Comparison of ENCODE assay signal across 10 cellular contexts in genomic region chr1:151188667-151189066, GRCh38. TPM values are rescaled to one million over a fixed set of nuclear protein-coding genes. Genes with fewer than 3 reads are reported as not detected.
DNase-seq lines count a peak whose midpoint lies in the region; ATAC-seq and TF ChIP-seq lines count a peak whose summit lies in the region.
"Not testable (repeated sequence)": the region's sequence is repeated elsewhere in the genome, so short reads cannot be mapped to it uniquely, and the experiment has no call there.
"Had no signal": no experiment of that assay in that cellular context is flagged by ENCODE, and none has a peak within 500 bp of the region (broad histone marks: within the 10 kb centered on the region; RNA-seq: fewer than 3 reads in every experiment).

No MANE protein-coding gene starts in this region.

- CTCF ChIA-PET in PC-9 (lab: Charles Lee): interaction anchor here (0.6 to 0.7 kb wide), 2 partner anchors 70 to 111 kb away, joined by 3 to 4 read pairs; no protein-coding TSS in a partner anchor

- not testable (repeated sequence) for H4K20me1 ChIP-seq in GM23338 (replicated peaks; ENCODE audit: insufficient read depth); PC-9 (ENCODE audit: insufficient read depth)

- not testable (repeated sequence) for H3K27ac ChIP-seq in ACC112 (ENCODE audit: low read depth, low read length); GM23338 (ENCODE audit: low read depth); PC-9; muscle layer of duodenum (ENCODE audit: low read length)
- H3K27ac ChIP-seq in cardiac muscle cell: peak overlapping the region; percentile 93

- DNase-seq in GM23338 (ENCODE audit: low spot score); PC-9; activated T-cell treated with anti-CD3 and anti-CD28 coated beads, Interleukin-2, amount 50 U/mL, for 4 hours; chondrocyte (ENCODE audit: low spot score); cardiac muscle cell (ENCODE audit: low read depth in 1 of 2, low spot score in 1 of 2): not testable (repeated sequence)

- H3K27me3 ChIP-seq in ACC112 (ENCODE audit: insufficient read depth, low read length); GM23338 (ENCODE audit: insufficient read depth); PC-9 (ENCODE audit: insufficient read depth, low read depth); cardiac muscle cell; muscle layer of duodenum (ENCODE audit: low read depth, low read length); skeletal muscle satellite cell (ENCODE audit: control insufficient read depth, insufficient read depth, low read length): not testable (repeated sequence)

- not testable (repeated sequence) for H3K9me3 ChIP-seq in PC-9 (ENCODE audit: insufficient read depth, low read depth); cardiac muscle cell (ENCODE audit: low read depth); muscle layer of duodenum (ENCODE audit: control insufficient read depth in 1 of 2, low read length in 2 of 2); skeletal muscle satellite cell (replicated peaks; ENCODE audit: low read length)

- not testable (repeated sequence) for H3K36me3 ChIP-seq in ACC112 (ENCODE audit: insufficient read depth, low read length); cardiac muscle cell
- H3K36me3 ChIP-seq in GM23338 (ENCODE audit: insufficient read depth) (peaks cover 22% of the 10 kb centered on the region), PC-9 (ENCODE audit: low read depth) (peaks cover 15% of the 10 kb centered on the region; the same call in 1 of the 2 replicates), muscle layer of duodenum (ENCODE audit: control insufficient read depth in 1 of 2, insufficient read depth in 2 of 2, low read length in 2 of 2) (peaks cover 14 to 16% of the 10 kb centered on the region in 2 donors), skeletal muscle satellite cell (ENCODE audit: insufficient read depth, low read length) (peaks cover 22% of the 10 kb centered on the region)

- H3K4me3 Mint-ChIP-seq in GM23338: peak overlapping the region; percentile 99
- H3K4me3 Mint-ChIP-seq in activated T-cell treated with anti-CD3 and anti-CD28 coated beads, Interleukin-2, amount 50 U/mL, for 4 hours: peak overlapping the region; percentile 96
- peak overlapping the region; percentile 99 for H3K4me3 Mint-ChIP-seq in chondrocyte (ENCODE audit: unreplicated experiment)

- H3K36me3 Mint-ChIP-seq in GM23338 (ENCODE audit: low read depth) (peaks cover 24% of the 10 kb centered on the region), chondrocyte (ENCODE audit: low read depth) (peaks cover 11% of the 10 kb centered on the region)
- H3K36me3 Mint-ChIP-seq in activated T-cell treated with anti-CD3 and anti-CD28 coated beads, Interleukin-2, amount 50 U/mL, for 4 hours (ENCODE audit: insufficient read depth): not testable (repeated sequence)

- H2AFZ ChIP-seq in ACC112 (ENCODE audit: low read length, unreplicated experiment); GM23338; PC-9: not testable (repeated sequence)

- H3K27ac Mint-ChIP-seq in GM23338: not testable (repeated sequence)
- H3K27ac Mint-ChIP-seq in chondrocyte (ENCODE audit: unreplicated experiment): peak overlapping the region; percentile 54

- POLR2A ChIA-PET in PC-9 (lab: Charles Lee; ENCODE audit: unreplicated experiment): not testable (repeated sequence)

- not testable (repeated sequence) for H3F3A ChIP-seq in GM23338 (replicated peaks; ENCODE audit: low read depth)
- peaks cover 21% of the 10 kb centered on the region for H3F3A ChIP-seq in PC-9 (ENCODE audit: insufficient read depth, low read depth)

- not testable (repeated sequence) for H3K9me2 ChIP-seq in GM23338 (ENCODE audit: insufficient read depth); PC-9 (ENCODE audit: insufficient read depth)

- peak overlapping the region; percentile 96 for H3K4me3 ChIP-seq in ACC112 (ENCODE audit: low read depth, low read length)
- H3K4me3 ChIP-seq in GM23338: peak overlapping the region; percentile 74
- peak overlapping the region; percentile 71 for H3K4me3 ChIP-seq in PC-9
- H3K4me3 ChIP-seq in cardiac muscle cell: peak overlapping the region; percentile 84
- H3K4me3 ChIP-seq in muscle layer of duodenum (ENCODE audit: low read depth in 1 of 2, low read length in 2 of 2): peak overlapping the region; percentile 79 to 84
- peak overlapping the region; percentile 88 for H3K4me3 ChIP-seq in skeletal muscle satellite cell (ENCODE audit: low read length)

- H3K4me1 ChIP-seq in ACC112 (ENCODE audit: control insufficient read depth, insufficient read depth, low read length, unreplicated experiment) (peaks cover 11% of the 10 kb centered on the region), PC-9 (replicated peaks; ENCODE audit: insufficient read depth) (peaks cover 16% of the 10 kb centered on the region), muscle layer of duodenum (ENCODE audit: control insufficient read depth in 1 of 2, insufficient read depth in 2 of 2, low read length in 2 of 2) (peaks cover 4 to 15% of the 10 kb centered on the region in 2 donors), skeletal muscle satellite cell (ENCODE audit: control insufficient read depth, insufficient read depth, low read length) (peaks cover 14% of the 10 kb centered on the region)
- H3K4me1 ChIP-seq in GM23338 (ENCODE audit: insufficient read depth); cardiac muscle cell (ENCODE audit: low read depth): not testable (repeated sequence)

- not testable (repeated sequence) for BruUV-seq in PC-9 (replicated peaks; lab: Mats Ljungman, UMichigan)

- intact Hi-C loops in PC-9 (cut with micrococcal nuclease; ENCODE audit: unreplicated experiment): not testable (repeated sequence)

- H3K9me3 Mint-ChIP-seq in GM23338; activated T-cell treated with anti-CD3 and anti-CD28 coated beads, Interleukin-2, amount 50 U/mL, for 4 hours; chondrocyte (ENCODE audit: low read depth): not testable (repeated sequence)

- H3K79me2 ChIP-seq in ACC112 (ENCODE audit: control insufficient read depth, insufficient read depth, low read length, unreplicated experiment) (peaks cover 31% of the 10 kb centered on the region), GM23338 (replicated peaks; ENCODE audit: insufficient read depth) (peaks cover 39% of the 10 kb centered on the region), PC-9 (ENCODE audit: low read depth) (peaks cover 32% of the 10 kb centered on the region)

- not testable (repeated sequence) for ATAC-seq in GM23338; activated T-cell treated with anti-CD3 and anti-CD28 coated beads, Interleukin-2, amount 50 U/mL, for 4 hours

- peak overlapping the region; percentile 94 for H3K9ac ChIP-seq in skeletal muscle satellite cell (ENCODE audit: low read depth, low read length)

- not testable (repeated sequence) for TF ChIP-seq CTCF in GM23338 (conservative IDR thresholded peaks at IDR 0.05; ENCODE audit: low read depth in 2 of 2); PC-9 (conservative IDR thresholded peaks at IDR 0.05); chondrocyte (IDR thresholded peaks at IDR 0.05); cardiac muscle cell (IDR thresholded peaks at IDR 0.05; ENCODE audit: low read depth, low read length)

- H3K27me3 Mint-ChIP-seq in GM23338 (ENCODE audit: insufficient read depth, low read depth, poor library complexity); activated T-cell treated with anti-CD3 and anti-CD28 coated beads, Interleukin-2, amount 50 U/mL, for 4 hours (ENCODE audit: low read depth); chondrocyte (ENCODE audit: low read depth): not testable (repeated sequence)

- not testable (repeated sequence) for H3K4me1 Mint-ChIP-seq in GM23338
- peaks cover 23% of the 10 kb centered on the region for H3K4me1 Mint-ChIP-seq in activated T-cell treated with anti-CD3 and anti-CD28 coated beads, Interleukin-2, amount 50 U/mL, for 4 hours (ENCODE audit: low read depth)
- H3K4me1 Mint-ChIP-seq in chondrocyte (ENCODE audit: low read depth): peaks cover 29% of the 10 kb centered on the region

- peak overlapping the region; percentile 87 for H3K4me2 ChIP-seq in GM23338
- peak overlapping the region; percentile 83 for H3K4me2 ChIP-seq in PC-9
- H3K4me2 ChIP-seq in skeletal muscle satellite cell (ENCODE audit: low read length): peak overlapping the region; percentile 93

RNA-seq across cellular contexts. Expression of gene VPS72, which starts 1.3 kb away (rescaled TPM):
- 60.2 and 64.0 TPM in 2 replicates for total RNA-seq in GM23338 (2014; rRNA removed; shearing (Covaris generic))
- polyA plus RNA-seq in GM23338 (2016; fragmentation: Nextera tagmentation; extraction: Ambion mirVana): 90.3 and 95.3 TPM in 2 replicates
- total RNA-seq in PC-9 (2021): 63.9 and 72.5 TPM in 2 replicates
- total RNA-seq in activated T-cell treated with anti-CD3 and anti-CD28 coated beads, Interleukin-2, amount 50 U/mL, for 4 hours: 10 to 100 TPM; 72.5 to 81.9 (median 78.1) TPM
- total RNA-seq in chondrocyte: 40.4 to 70.5 TPM (median 64.0 TPM) in 3 replicates
- total RNA-seq in cardiac muscle cell: 47.5 and 60.0 TPM in 2 replicates
- 64.7 and 82.7 TPM in 2 replicates for polyA plus RNA-seq in cardiac muscle cell
- total RNA-seq in skeletal muscle satellite cell (2012; rRNA removed): 30.9 and 32.8 TPM in 2 replicates

RNA-seq across cellular contexts. Expression of gene PIP5K1A, which starts 9.7 kb away (rescaled TPM):
- 61.4 and 63.3 TPM in 2 replicates for total RNA-seq in GM23338 (2014; rRNA removed; shearing (Covaris generic))
- polyA plus RNA-seq in GM23338 (2016; fragmentation: Nextera tagmentation; extraction: Ambion mirVana) (23.2 and 31.4 TPM in 2 replicates), cardiac muscle cell (21.6 and 28.8 TPM in 2 replicates)
- total RNA-seq in PC-9 (2021) (69.7 and 76.4 TPM in 2 replicates), chondrocyte (72.8 to 89.9 TPM (median 80.0 TPM) in 3 replicates), cardiac muscle cell (36.4 and 91.3 TPM in 2 replicates)
- total RNA-seq in activated T-cell treated with anti-CD3 and anti-CD28 coated beads, Interleukin-2, amount 50 U/mL, for 4 hours: 100 to 1,000 TPM in 2 of 3 donors, 10 to 100 TPM in 1; 98.5 to 110 (median 100) TPM
- 35.2 and 46.6 TPM in 2 replicates for total RNA-seq in skeletal muscle satellite cell (2012; rRNA removed)

RNA-seq across cellular contexts. Expression of gene TMOD4, which starts 12.9 kb away (rescaled TPM):
- total RNA-seq in GM23338 (2014; rRNA removed; shearing (Covaris generic)): 1.3 TPM in 1 of 2 replicates, not detected in the other
- not detected in 2 replicates for polyA plus RNA-seq in GM23338 (2016; fragmentation: Nextera tagmentation; extraction: Ambion mirVana)
- total RNA-seq in PC-9 (2021): 1.2 TPM in 1 of 2 replicates, not detected in the other
- total RNA-seq in activated T-cell treated with anti-CD3 and anti-CD28 coated beads, Interleukin-2, amount 50 U/mL, for 4 hours: 1 to 10 TPM in 2 of 3 donors, under 1 TPM in 1; 0.52 to 2.9 (median 2.3) TPM
- total RNA-seq in chondrocyte: 0.60 to 1.9 TPM in 2 of 3 replicates, not detected in the other
- total RNA-seq in cardiac muscle cell: 0.48 TPM in 1 of 2 replicates, not detected in the other
- 0.44 TPM in 1 of 2 replicates, not detected in the other for polyA plus RNA-seq in cardiac muscle cell
- not detected in 2 replicates for total RNA-seq in skeletal muscle satellite cell (2012; rRNA removed)
- total RNA-seq: pulmonary artery endothelial cell, testis had no signal

RNA-seq across cellular contexts. Expression of gene SCNM1, which starts 22.7 kb away (rescaled TPM):
- 26.3 and 27.1 TPM in 2 replicates for total RNA-seq in GM23338 (2014; rRNA removed; shearing (Covaris generic))
- 88.9 and 92.3 TPM in 2 replicates for polyA plus RNA-seq in GM23338 (2016; fragmentation: Nextera tagmentation; extraction: Ambion mirVana)
- total RNA-seq in PC-9 (2021): 42.5 and 47.7 TPM in 2 replicates
- 10 to 100 TPM; 92.8 to 95.0 (median 93.3) TPM for total RNA-seq in activated T-cell treated with anti-CD3 and anti-CD28 coated beads, Interleukin-2, amount 50 U/mL, for 4 hours
- total RNA-seq in chondrocyte: 39.6 to 44.3 TPM (median 40.7 TPM) in 3 replicates
- total RNA-seq in cardiac muscle cell: 30.8 and 50.9 TPM in 2 replicates
- polyA plus RNA-seq in cardiac muscle cell: 66.5 and 80.7 TPM in 2 replicates
- 22.3 and 37.1 TPM in 2 replicates for total RNA-seq in skeletal muscle satellite cell (2012; rRNA removed)

RNA-seq across cellular contexts. Expression of gene LYSMD1, which starts 23.0 kb away (rescaled TPM):
- total RNA-seq in GM23338 (2014; rRNA removed; shearing (Covaris generic)): 5.7 and 6.4 TPM in 2 replicates
- polyA plus RNA-seq in GM23338 (2016; fragmentation: Nextera tagmentation; extraction: Ambion mirVana): 3.6 and 4.0 TPM in 2 replicates
- 7.6 and 12.8 TPM in 2 replicates for total RNA-seq in PC-9 (2021)
- total RNA-seq in activated T-cell treated with anti-CD3 and anti-CD28 coated beads, Interleukin-2, amount 50 U/mL, for 4 hours: 1 to 10 TPM; 3.0 to 4.4 (median 3.5) TPM
- total RNA-seq in chondrocyte: 9.3 to 10.0 TPM (median 9.9 TPM) in 3 replicates
- 19.7 and 26.7 TPM in 2 replicates for total RNA-seq in cardiac muscle cell
- 4.9 and 8.0 TPM in 2 replicates for polyA plus RNA-seq in cardiac muscle cell
- 8.9 and 9.8 TPM in 2 replicates for total RNA-seq in skeletal muscle satellite cell (2012; rRNA removed)
